2 cellular contexts compared by ENCODE assay signal in the genomic region with DNA sequence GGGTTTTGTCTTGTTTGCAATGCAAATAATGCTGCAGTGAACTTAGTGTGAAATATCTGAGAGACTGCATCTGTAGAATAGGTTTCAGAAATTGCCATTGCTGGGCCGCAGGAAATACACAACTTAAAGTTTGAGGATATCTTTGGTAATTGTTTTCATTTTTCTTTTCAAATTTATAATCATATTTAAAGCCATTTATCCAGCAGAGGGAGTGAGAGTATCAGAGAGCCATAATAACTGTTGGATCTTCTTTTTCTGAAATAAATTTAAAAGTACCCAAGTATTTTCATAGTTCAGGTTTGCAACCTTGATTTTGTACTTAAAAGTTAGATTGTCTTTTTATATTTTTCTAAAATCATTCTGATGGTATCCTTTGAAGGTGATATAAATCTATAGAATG.
TF ChIP-seq lines count a peak whose summit lies in the region.

No MANE protein-coding gene starts in this region.

TF ChIP-seq in SK-N-SH, 30 proteins besides CTCF, POLR2A, EP300 and RAD21 (continued from another document):
- TF ChIP-seq, protein P1, sequence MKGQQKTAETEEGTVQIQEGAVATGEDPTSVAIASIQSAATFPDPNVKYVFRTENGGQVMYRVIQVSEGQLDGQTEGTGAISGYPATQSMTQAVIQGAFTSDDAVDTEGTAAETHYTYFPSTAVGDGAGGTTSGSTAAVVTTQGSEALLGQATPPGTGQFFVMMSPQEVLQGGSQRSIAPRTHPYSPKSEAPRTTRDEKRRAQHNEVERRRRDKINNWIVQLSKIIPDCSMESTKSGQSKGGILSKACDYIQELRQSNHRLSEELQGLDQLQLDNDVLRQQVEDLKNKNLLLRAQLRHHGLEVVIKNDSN (IDR thresholded peaks at IDR 0.05; ENCODE audit: borderline replicate concordance, low read depth) = no peak
- TF ChIP-seq, protein P2, sequence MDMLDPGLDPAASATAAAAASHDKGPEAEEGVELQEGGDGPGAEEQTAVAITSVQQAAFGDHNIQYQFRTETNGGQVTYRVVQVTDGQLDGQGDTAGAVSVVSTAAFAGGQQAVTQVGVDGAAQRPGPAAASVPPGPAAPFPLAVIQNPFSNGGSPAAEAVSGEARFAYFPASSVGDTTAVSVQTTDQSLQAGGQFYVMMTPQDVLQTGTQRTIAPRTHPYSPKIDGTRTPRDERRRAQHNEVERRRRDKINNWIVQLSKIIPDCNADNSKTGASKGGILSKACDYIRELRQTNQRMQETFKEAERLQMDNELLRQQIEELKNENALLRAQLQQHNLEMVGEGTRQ (IDR thresholded peaks at IDR 0.05; ENCODE audit: borderline replicate concordance, low read depth, low read length) = no peak
- TF ChIP-seq ELF1 (IDR thresholded peaks at IDR 0.05) = no peak
- TF ChIP-seq ZBTB33 (IDR thresholded peaks at IDR 0.05; ENCODE audit: borderline replicate concordance, low read depth) = no peak
- TF ChIP-seq MXI1 (IDR thresholded peaks at IDR 0.05; ENCODE audit: low read depth, low read length) = no peak
- TF ChIP-seq, protein P3, sequence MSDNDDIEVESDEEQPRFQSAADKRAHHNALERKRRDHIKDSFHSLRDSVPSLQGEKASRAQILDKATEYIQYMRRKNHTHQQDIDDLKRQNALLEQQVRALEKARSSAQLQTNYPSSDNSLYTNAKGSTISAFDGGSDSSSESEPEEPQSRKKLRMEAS (IDR thresholded peaks at IDR 0.05; ENCODE audit: low read depth) = no peak
- no peak for TF ChIP-seq MEF2A (IDR thresholded peaks at IDR 0.05; ENCODE audit: borderline replicate concordance, low read depth)

TF ChIP-seq in SK-N-SH treated with all-trans-retinoic acid at 6 μM for 48 hours, 23 proteins besides CTCF, POLR2A, EP300 and RAD21 (continued from another document):
- TF ChIP-seq, protein P4, sequence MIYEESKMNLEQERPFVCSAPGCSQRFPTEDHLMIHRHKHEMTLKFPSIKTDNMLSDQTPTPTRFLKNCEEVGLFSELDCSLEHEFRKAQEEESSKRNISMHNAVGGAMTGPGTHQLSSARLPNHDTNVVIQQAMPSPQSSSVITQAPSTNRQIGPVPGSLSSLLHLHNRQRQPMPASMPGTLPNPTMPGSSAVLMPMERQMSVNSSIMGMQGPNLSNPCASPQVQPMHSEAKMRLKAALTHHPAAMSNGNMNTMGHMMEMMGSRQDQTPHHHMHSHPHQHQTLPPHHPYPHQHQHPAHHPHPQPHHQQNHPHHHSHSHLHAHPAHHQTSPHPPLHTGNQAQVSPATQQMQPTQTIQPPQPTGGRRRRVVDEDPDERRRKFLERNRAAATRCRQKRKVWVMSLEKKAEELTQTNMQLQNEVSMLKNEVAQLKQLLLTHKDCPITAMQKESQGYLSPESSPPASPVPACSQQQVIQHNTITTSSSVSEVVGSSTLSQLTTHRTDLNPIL (CRISPR knock-in tag; IDR thresholded peaks at IDR 0.05; ENCODE audit: low read depth) = no peak
- TF ChIP-seq CSRNP3 (CRISPR knock-in tag; IDR thresholded peaks at IDR 0.05) (no peak), OSR1 (CRISPR knock-in tag; IDR thresholded peaks at IDR 0.05) (no peak), ZNF565 (CRISPR knock-in tag; conservative IDR thresholded peaks at IDR 0.05; ENCODE audit: low read depth) (no peak), ZNF70 (CRISPR knock-in tag; IDR thresholded peaks at IDR 0.05) (no peak), GLIS3 (CRISPR knock-in tag; IDR thresholded peaks at IDR 0.05) (no peak), RARB (CRISPR knock-in tag; IDR thresholded peaks at IDR 0.05) (no peak), TOX (CRISPR knock-in tag; IDR thresholded peaks at IDR 0.05; ENCODE audit: borderline replicate concordance) (no peak), ZNF8 (CRISPR knock-in tag; IDR thresholded peaks at IDR 0.05) (no peak), TCF4 (CRISPR knock-in tag; IDR thresholded peaks at IDR 0.05; ENCODE audit: borderline replicate concordance) (no peak), CSDC2 (CRISPR knock-in tag; IDR thresholded peaks at IDR 0.05) (no peak), ZFP30 (CRISPR knock-in tag; IDR thresholded peaks at IDR 0.05) (no peak), SNAI2 (CRISPR knock-in tag; IDR thresholded peaks at IDR 0.05) (no peak), ISL1 (CRISPR knock-in tag; IDR thresholded peaks at IDR 0.05) (no peak), POU6F1 (CRISPR knock-in tag; IDR thresholded peaks at IDR 0.05; ENCODE audit: borderline replicate concordance, low read depth) (no peak)
